Comparison of ENCODE assay signal across 15 cellular contexts in the genomic region with DNA sequence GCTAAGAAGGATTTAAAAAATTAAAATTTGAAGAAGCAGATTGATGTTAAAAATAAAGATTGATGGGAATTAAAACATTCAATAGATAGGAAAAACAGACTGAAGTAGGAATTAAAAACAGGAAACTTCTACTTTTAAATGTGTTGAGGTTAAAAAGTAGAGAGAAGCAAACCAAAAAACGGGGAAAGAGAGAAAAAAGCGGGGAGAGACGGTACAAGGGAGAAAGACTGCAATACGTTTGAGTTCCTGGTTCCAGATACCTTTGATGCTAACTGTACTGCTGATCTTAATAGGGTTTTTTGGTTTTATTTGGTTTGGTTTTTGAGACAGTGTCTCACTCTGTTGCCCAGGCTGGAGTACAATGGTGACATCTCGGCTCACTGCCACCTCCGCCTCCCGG. TPM values are rescaled to one million over a fixed set of nuclear protein-coding genes. Genes with fewer than 3 reads are reported as not detected.
DNase-seq lines count a peak whose midpoint lies in the region; ATAC-seq and TF ChIP-seq lines count a peak whose summit lies in the region.
"Had no signal": no experiment of that assay in that cellular context is flagged by ENCODE, and none has a peak within 500 bp of the region (broad histone marks: within the 10 kb centered on the region; RNA-seq: fewer than 3 reads in every experiment).

No MANE protein-coding gene starts in this region.

- no peak overlapping the region for H2BK15ac ChIP-seq in IMR-90 (ENCODE audit: low read depth, low read length)

- H3K9me3 ChIP-seq in Caco-2 (no peaks in the 10 kb centered on the region), IMR-90 (ENCODE audit: control insufficient read depth, insufficient read depth, low read length) (no peaks in the 10 kb centered on the region), neuron (ENCODE audit: low read length) (no peaks in the 10 kb centered on the region)
- H3K9me3 ChIP-seq: ascending aorta, sigmoid colon, tibial artery had no signal

- H3K36me3 Mint-ChIP-seq in Caco-2 (ENCODE audit: insufficient read depth, unreplicated experiment) (peaks cover 9% of the 10 kb centered on the region), endothelial cell (ENCODE audit: low read depth, unreplicated experiment) (no peaks in the 10 kb centered on the region), osteocyte (ENCODE audit: unreplicated experiment) (no peaks in the 10 kb centered on the region), CD14-positive monocyte (no peaks in the 10 kb centered on the region)
- H3K36me3 Mint-ChIP-seq in activated naive CD8-positive, alpha-beta T cell treated with anti-CD3 and anti-CD28 coated beads, Interleukin-2, amount 10 ng/mL, durations not matched to agents 7 days and 5 days: no peaks in the 10 kb centered on the region
- H3K36me3 Mint-ChIP-seq: naive thymus-derived CD8-positive, alpha-beta T cell had no signal

- 85% methylated on average over 6 of the region's 7 CpGs; no CpG with 5 or more reads in 1 of the 2 experiments for WGBS in IMR-90 (ENCODE audit: extremely low coverage in 2 of 2, insufficient read length in 1 of 2), 2 experiments

- H2AK5ac ChIP-seq in IMR-90 (ENCODE audit: low read depth, low read length): no peak overlapping the region

- no peaks in the 10 kb centered on the region for H3K79me1 ChIP-seq in IMR-90 (ENCODE audit: low read depth in 1 of 2, low read length in 2 of 2)

- TF ChIP-seq RAD21 in IMR-90 (IDR thresholded peaks at IDR 0.05; ENCODE audit: low read length): no peak

- no peak overlapping the region for H3K56ac ChIP-seq in IMR-90 (ENCODE audit: extremely low read depth, insufficient read depth, low read length)

- H4K5ac ChIP-seq in IMR-90 (ENCODE audit: low read depth, low read length): no peak overlapping the region

- no peak overlapping the region for H3K14ac ChIP-seq in IMR-90 (replicated peaks; ENCODE audit: low read depth, low read length)

- H3K4me3 Mint-ChIP-seq in Caco-2 (ENCODE audit: unreplicated experiment) (peak overlapping the region; percentile 99), endothelial cell (ENCODE audit: unreplicated experiment) (no peak overlapping the region), osteocyte (ENCODE audit: unreplicated experiment) (no peak overlapping the region), CD14-positive monocyte (no peak overlapping the region)
- H3K4me3 Mint-ChIP-seq in activated naive CD8-positive, alpha-beta T cell treated with anti-CD3 and anti-CD28 coated beads, Interleukin-2, amount 10 ng/mL, durations not matched to agents 7 days and 5 days: peak overlapping the region; percentile 88

- no peak for ATAC-seq in IMR-90 (ENCODE audit: low read depth)
- no peak for ATAC-seq in activated naive CD8-positive, alpha-beta T cell treated with anti-CD3 and anti-CD28 coated beads, Interleukin-2, amount 10 ng/mL, durations not matched to agents 7 days and 5 days (ENCODE audit: low read depth)

- dilution Hi-C loops in IMR-90 (cut with HindIII; ENCODE audit: low sequenced_read_pairs, unreplicated experiment): no loop called here

- no peaks in the 10 kb centered on the region for H4K20me1 ChIP-seq in IMR-90 (ENCODE audit: insufficient read depth, low read length)

- no peak overlapping the region for H3K18ac ChIP-seq in IMR-90 (ENCODE audit: low read depth, low read length)

- H3K4me1 ChIP-seq in Caco-2 (peaks cover 3% of the 10 kb centered on the region; the same call in 1 of the 2 replicates), IMR-90 (ENCODE audit: control insufficient read depth, insufficient read depth, low read length) (no peaks in the 10 kb centered on the region), neuron (ENCODE audit: insufficient read depth, low read length) (no peaks in the 10 kb centered on the region)

- H3K36me3 ChIP-seq in Caco-2 (ENCODE audit: control insufficient read depth, insufficient read depth, low read length): no peaks in the 10 kb centered on the region
- H3K36me3 ChIP-seq in IMR-90 (ENCODE audit: control insufficient read depth, insufficient read depth, low read length): no peaks in the 10 kb centered on the region
- H3K36me3 ChIP-seq in neuron (ENCODE audit: insufficient read depth, low read length): no peaks in the 10 kb centered on the region
- H3K36me3 ChIP-seq: ascending aorta, sigmoid colon, tibial artery had no signal

- BruUV-seq in Caco-2 (replicated peaks; lab: Mats Ljungman, UMichigan) (no TSS peak), IMR-90 (replicated peaks; lab: Mats Ljungman, UMichigan) (no TSS peak)

- intact Hi-C loops in Caco-2 (cut with micrococcal nuclease; ENCODE audit: unreplicated experiment): loop anchor here (10.0 kb wide), 1 partner anchor 96 kb away; no protein-coding TSS in a partner anchor
- intact Hi-C loops in IMR-90 (cut with micrococcal nuclease): no loop called here
- intact Hi-C loops in CD14-positive monocyte (cut with micrococcal nuclease): loop anchor here in 1 of 2 donors (5.0 to 10.0 kb wide), 2 partner anchors 86 to 163 kb away; no protein-coding TSS in a partner anchor

- CTCF ChIA-PET in Caco-2 (lab: Charles Lee) (interaction anchor here (0.6 to 2.1 kb wide), 11 partner anchors 15 to 486 kb away, joined by 3 to 35 read pairs (median 6); a partner anchor contains a TSS), IMR-90 (lab: Yijun Ruan, JAX) (interaction anchor here (0.6 to 1.9 kb wide), 13 partner anchors 8 to 875 kb away, joined by 3 to 11 read pairs (median 3); no protein-coding TSS in a partner anchor)

- H3K9ac ChIP-seq in IMR-90 (ENCODE audit: low read depth, low read length): no peak overlapping the region

- peak overlapping the region; percentile 93 for H3K27ac Mint-ChIP-seq in Caco-2 (ENCODE audit: unreplicated experiment)
- H3K27ac Mint-ChIP-seq in activated naive CD8-positive, alpha-beta T cell treated with anti-CD3 and anti-CD28 coated beads, Interleukin-2, amount 10 ng/mL, durations not matched to agents 7 days and 5 days: no peak overlapping the region
- no peak overlapping the region for H3K27ac Mint-ChIP-seq in endothelial cell (ENCODE audit: unreplicated experiment)
- H3K27ac Mint-ChIP-seq in osteocyte (ENCODE audit: unreplicated experiment): no peak overlapping the region
- H3K27ac Mint-ChIP-seq in CD14-positive monocyte: peak overlapping the region in 1 of 7 donors; percentile 15

- H3K27me3 ChIP-seq in Caco-2 (replicated peaks; ENCODE audit: control insufficient read depth, insufficient read depth, low read length) (no peaks in the 10 kb centered on the region), IMR-90 (ENCODE audit: control insufficient read depth, insufficient read depth, low read length) (no peaks in the 10 kb centered on the region), neuron (ENCODE audit: insufficient read depth, low read length) (no peaks in the 10 kb centered on the region)
- H3K27me3 ChIP-seq: ascending aorta, sigmoid colon, tibial artery had no signal

- H3K4ac ChIP-seq in IMR-90 (ENCODE audit: low read depth, low read length): no peak overlapping the region

- DNase-seq in Caco-2: no peak
- DNase-seq in IMR-90: no peak
- DNase-seq in activated naive CD8-positive, alpha-beta T cell treated with anti-CD3 and anti-CD28 coated beads, Interleukin-2, amount 10 ng/mL, durations not matched to agents 7 days and 5 days: no peak
- DNase-seq in endothelial cell (ENCODE audit: low spot score): no peak
- no peak for DNase-seq in SKM-1 (lab: John Stamatoyannopoulos, UW; ENCODE audit: unreplicated experiment)
- no peak for DNase-seq in osteocyte (ENCODE audit: extremely low spot score, unreplicated experiment)
- no peak for DNase-seq in CD14-positive monocyte (ENCODE audit: low spot score)
- DNase-seq: GOT3 had no signal

- H4K8ac ChIP-seq in IMR-90 (ENCODE audit: low read depth in 2 of 2, low read length in 2 of 2): no peak overlapping the region

- no peak overlapping the region for H3K23ac ChIP-seq in IMR-90 (ENCODE audit: low read depth, low read length)

- no peak overlapping the region for H3K27ac ChIP-seq in IMR-90 (ENCODE audit: insufficient read depth, low read length)
- H3K27ac ChIP-seq: ascending aorta, coronary artery, tibial artery had no signal

- TF ChIP-seq POLR2A in IMR-90 (IDR thresholded peaks at IDR 0.05; ENCODE audit: low read depth, low read length): no peak

- POLR2A ChIA-PET in Caco-2 (lab: Charles Lee): interaction anchor here (1.0 kb wide), 1 partner anchor 36 kb away, joined by 3 read pairs; a partner anchor contains a TSS
- POLR2A ChIA-PET in IMR-90 (lab: Charles Lee; ENCODE audit: unreplicated experiment): no interaction called here
- POLR2A ChIA-PET in activated naive CD8-positive, alpha-beta T cell treated with anti-CD3 and anti-CD28 coated beads, Interleukin-2, amount 10 ng/mL, durations not matched to agents 7 days and 5 days (lab: Charles Lee): interaction anchor here (1.1 kb wide), 2 partner anchors 26 to 165 kb away, joined by 3 to 4 read pairs; no protein-coding TSS in a partner anchor

- H3K27me3 Mint-ChIP-seq in Caco-2 (ENCODE audit: insufficient read depth, unreplicated experiment) (no peaks in the 10 kb centered on the region), endothelial cell (ENCODE audit: unreplicated experiment) (peaks cover 2% of the 10 kb centered on the region), osteocyte (ENCODE audit: unreplicated experiment) (no peaks in the 10 kb centered on the region), CD14-positive monocyte (ENCODE audit: low read depth in 3 of 3) (peaks cover 0 to 2% (median 2%) of the 10 kb centered on the region in 3 donors)
- H3K27me3 Mint-ChIP-seq in activated naive CD8-positive, alpha-beta T cell treated with anti-CD3 and anti-CD28 coated beads, Interleukin-2, amount 10 ng/mL, durations not matched to agents 7 days and 5 days: peaks cover 6% of the 10 kb centered on the region
- H3K27me3 Mint-ChIP-seq: T-helper 17 cell had no signal

- no peak overlapping the region for H3K4me3 ChIP-seq in Caco-2 (ENCODE audit: low read depth, low read length)
- no peak overlapping the region for H3K4me3 ChIP-seq in IMR-90 (ENCODE audit: insufficient read depth, low read depth, low read length)
- peak overlapping the region; percentile 55 for H3K4me3 ChIP-seq in neuron (ENCODE audit: low read length)

- H3K4me2 ChIP-seq in IMR-90 (ENCODE audit: low read depth, low read length): no peak overlapping the region

- H3K4me1 Mint-ChIP-seq in Caco-2 (ENCODE audit: low read depth, unreplicated experiment) (peaks cover 6% of the 10 kb centered on the region), endothelial cell (ENCODE audit: unreplicated experiment) (no peaks in the 10 kb centered on the region), osteocyte (ENCODE audit: unreplicated experiment) (peaks cover 5% of the 10 kb centered on the region), CD14-positive monocyte (peaks cover 16% of the 10 kb centered on the region)
- H3K4me1 Mint-ChIP-seq in activated naive CD8-positive, alpha-beta T cell treated with anti-CD3 and anti-CD28 coated beads, Interleukin-2, amount 10 ng/mL, durations not matched to agents 7 days and 5 days: peaks cover 20% of the 10 kb centered on the region

- no peak overlapping the region for H4K91ac ChIP-seq in IMR-90 (ENCODE audit: insufficient read depth, low read depth, low read length)

- H3K9me3 Mint-ChIP-seq in Caco-2 (ENCODE audit: unreplicated experiment): no peaks in the 10 kb centered on the region
- H3K9me3 Mint-ChIP-seq in activated naive CD8-positive, alpha-beta T cell treated with anti-CD3 and anti-CD28 coated beads, Interleukin-2, amount 10 ng/mL, durations not matched to agents 7 days and 5 days: no peaks in the 10 kb centered on the region
- no peaks in the 10 kb centered on the region for H3K9me3 Mint-ChIP-seq in endothelial cell (ENCODE audit: unreplicated experiment)
- H3K9me3 Mint-ChIP-seq in osteocyte (ENCODE audit: unreplicated experiment): no peaks in the 10 kb centered on the region
- H3K9me3 Mint-ChIP-seq in CD14-positive monocyte: peaks cover 0 to 2% (median 0%) of the 10 kb centered on the region in 7 donors
- H3K9me3 Mint-ChIP-seq: naive thymus-derived CD8-positive, alpha-beta T cell had no signal

- in situ Hi-C loops in IMR-90 (cut with MboI; ENCODE audit: low sequenced_read_pairs): loop anchor here (5.0 kb wide), 1 partner anchor 163 kb away; no protein-coding TSS in a partner anchor

- no peak overlapping the region for H2BK20ac ChIP-seq in IMR-90 (ENCODE audit: low read depth, low read length)

- H3K9me1 ChIP-seq in IMR-90 (ENCODE audit: insufficient read depth, low read length): no peaks in the 10 kb centered on the region

- H2AFZ ChIP-seq in IMR-90 (replicated peaks; ENCODE audit: low read length, poor library complexity): peak overlapping the region; percentile 19
- peak overlapping the region; percentile 83 for H2AFZ ChIP-seq in neuron (ENCODE audit: low read depth, low read length)

- H2AK9ac ChIP-seq in IMR-90 (replicated peaks; ENCODE audit: low read depth, low read length, poor library complexity): no peak overlapping the region

- H2BK5ac ChIP-seq in IMR-90 (ENCODE audit: low read depth, low read length, poor library complexity, severe bottlenecking): no peak overlapping the region

- TF ChIP-seq CTCF in Caco-2 (IDR thresholded peaks at IDR 0.05; ENCODE audit: insufficient read depth in 1 of 2, low read depth in 1 of 2, low read length in 1 of 2, severe bottlenecking in 1 of 2, unreplicated experiment in 1 of 2) (no peak), IMR-90 (conservative IDR thresholded peaks at IDR 0.05; ENCODE audit: low read depth, low read length) (no peak), endothelial cell (IDR thresholded peaks at IDR 0.05; ENCODE audit: unreplicated experiment) (no peak), osteocyte (IDR thresholded peaks at IDR 0.05) (no peak), CD14-positive monocyte (IDR thresholded peaks at IDR 0.05) (no peak)

- no peak overlapping the region for H2BK120ac ChIP-seq in IMR-90 (ENCODE audit: low read depth, low read length)

RNA-seq across cellular contexts. Expression of a gene that starts 27.0 kb away (rescaled TPM):
- total RNA-seq in Caco-2 (2022): 122 and 129 TPM in 2 replicates
- total RNA-seq in IMR-90 (2012; rRNA removed): 53.1 and 60.0 TPM in 2 replicates
- 16.2 and 31.2 TPM in 2 replicates for polyA plus RNA-seq in IMR-90 (2012; rRNA removed)
- polyA plus RNA-seq in IMR-90 (2012; cell fraction: cytosol; rRNA removed): 1.1 and 3.1 TPM in 2 replicates
- polyA plus RNA-seq in IMR-90 (2012; cell fraction: nucleus; rRNA removed; ENCODE audit: low replicate concordance): 1.3 and 21.9 TPM in 2 replicates
- total RNA-seq in activated naive CD8-positive, alpha-beta T cell treated with anti-CD3 and anti-CD28 coated beads, Interleukin-2, amount 10 ng/mL, durations not matched to agents 7 days and 5 days: 10 to 100 TPM; 65.2 to 66.4 TPM
- 58.6 TPM for total RNA-seq in endothelial cell (ENCODE audit: unreplicated experiment)
- 58.7 and 62.4 TPM in 2 replicates for total RNA-seq in osteocyte
- 100 to 1,000 TPM in 1 of 2 donors, 10 to 100 TPM in 1; 73.4 to 106 TPM for polyA plus RNA-seq in CD14-positive monocyte

RNA-seq across cellular contexts. Expression of a gene that starts 36.4 kb away (rescaled TPM):
- 41.6 and 48.3 TPM in 2 replicates for total RNA-seq in Caco-2 (2022)
- total RNA-seq in IMR-90 (2012; rRNA removed): 27.8 and 46.9 TPM in 2 replicates
- 5.4 and 5.6 TPM in 2 replicates for polyA plus RNA-seq in IMR-90 (2012; rRNA removed)
- 1.0 and 1.2 TPM in 2 replicates for polyA plus RNA-seq in IMR-90 (2012; cell fraction: cytosol; rRNA removed)
- polyA plus RNA-seq in IMR-90 (2012; cell fraction: nucleus; rRNA removed; ENCODE audit: low replicate concordance): 1.3 and 10.1 TPM in 2 replicates
- total RNA-seq in activated naive CD8-positive, alpha-beta T cell treated with anti-CD3 and anti-CD28 coated beads, Interleukin-2, amount 10 ng/mL, durations not matched to agents 7 days and 5 days: 10 to 100 TPM; 66.2 to 69.5 TPM
- total RNA-seq in endothelial cell (ENCODE audit: unreplicated experiment): 47.9 TPM
- 45.9 and 51.5 TPM in 2 replicates for total RNA-seq in osteocyte
- polyA plus RNA-seq in CD14-positive monocyte: 10 to 100 TPM in 1 of 2 donors, 1 to 10 TPM in 1; 5.4 to 13.0 TPM

Comparison
In these comparisons a context has a peak if more than half of its experiments do, and no peak if none do; other contexts are left out.
1. H3K4me3 Mint-ChIP-seq: peak in Caco-2 (single experiment) and activated naive CD8-positive, alpha-beta T cell treated with anti-CD3 and anti-CD28 coated beads, Interleukin-2, amount 10 ng/mL, durations not matched to agents 7 days and 5 days (single experiment); none in endothelial cell (single experiment), osteocyte (single experiment) and CD14-positive monocyte (0 of 2).